Comparison of ENCODE assay signal across 19 cellular contexts in the genomic region with DNA sequence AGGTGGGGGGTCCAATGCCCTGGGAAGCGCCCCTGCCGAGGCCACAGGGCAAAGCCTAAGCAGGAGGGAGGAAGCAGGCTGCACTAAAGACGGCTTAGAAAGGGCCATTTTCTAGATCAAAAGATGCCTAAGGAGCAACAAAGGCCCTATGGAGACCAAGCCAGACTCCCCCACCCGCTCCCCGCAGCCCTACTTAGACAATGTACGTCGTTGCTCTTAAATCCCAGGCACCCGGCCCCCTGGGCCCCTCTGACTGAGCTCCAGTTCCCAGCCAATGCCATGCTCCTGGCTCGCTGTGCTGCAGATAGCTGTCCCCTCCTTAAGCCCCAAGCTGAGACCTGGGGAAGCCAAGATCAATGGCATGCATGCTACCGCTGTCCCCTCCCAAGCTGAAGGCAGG. TPM values are rescaled to one million over a fixed set of nuclear protein-coding genes. Genes with fewer than 3 reads are reported as not detected.
DNase-seq lines count a peak whose midpoint lies in the region; TF ChIP-seq lines count a peak whose summit lies in the region.
"Had no signal": no experiment of that assay in that cellular context is flagged by ENCODE, and none has a peak within 500 bp of the region (broad histone marks: within the 10 kb centered on the region; RNA-seq: fewer than 3 reads in every experiment).

No MANE protein-coding gene starts in this region.

- H3F3A ChIP-seq in GM23248 (ENCODE audit: insufficient read depth), result 0 out of 2 replicates have a peak, but pooled peaks cover 2% of the 10 kb centered on the region

- no peaks in the 10 kb centered on the region for H4K20me1 ChIP-seq in GM23248 (ENCODE audit: insufficient read depth)

- in situ Hi-C loops in GM23248 (cut with MboI), result no loop called here

- H3K9me3 ChIP-seq in WERI-Rb-1 (ENCODE audit: severe bottlenecking) (no peaks in the 10 kb centered on the region), GM23248 (ENCODE audit: low read depth) (no peaks in the 10 kb centered on the region)
- H3K9me3 ChIP-seq: Peyer's patch had no signal

- H3K4me1 ChIP-seq in GM23248 (ENCODE audit: insufficient read depth), result peaks cover 17% of the 10 kb centered on the region
- H3K4me1 ChIP-seq: Peyer's patch had no signal

- no peak overlapping the region for H3K4me2 ChIP-seq in GM23248 (ENCODE audit: unreplicated experiment)

- DNase-seq in H7, result peak; percentile 77
- peak; percentile 44 for DNase-seq in WERI-Rb-1
- DNase-seq in iPS-NIHi11 (ENCODE audit: low spot score), result peak; percentile 45
- peak; percentile 62 for DNase-seq in posterior vena cava (ENCODE audit: low spot score)
- no peak for DNase-seq in activated CD4-positive, alpha-beta T cell treated with anti-CD3 and anti-CD28 coated beads for 1 hour
- no peak for DNase-seq in GM23248
- no peak for DNase-seq in NCI-H2081 treated with DMSO at 0.1 percent for 48 hours (lab: John Stamatoyannopoulos, UW)
- DNase-seq: ACHN; CD4-positive, CD25-positive, alpha-beta regulatory T cell; DMS53; KBM-7; NCI-H1105 treated with DMSO at 0.1 percent for 48 hours; NCI-H187 treated with DMSO at 0.1 percent for 48 hours; NCI-H2171; NCI-H446 treated with DMSO at 0.1 percent for 48 hours; NCI-H774; Peyer's patch; SHP77 had no signal

- H3K4me3 ChIP-seq in H7 (ENCODE audit: insufficient read depth, low read depth, low read length), result no peak overlapping the region
- no peak overlapping the region for H3K4me3 ChIP-seq in WERI-Rb-1 (ENCODE audit: low read depth, low read length)
- no peak overlapping the region for H3K4me3 ChIP-seq in GM23248
- H3K4me3 ChIP-seq: Peyer's patch had no signal

- intact Hi-C loops in posterior vena cava (cut with DNase I), result loop anchor here in 1 of 2 donors (10.0 kb wide), 1 partner anchor 525 kb away; no protein-coding TSS in a partner anchor

- H3K9me2 ChIP-seq in GM23248 (ENCODE audit: insufficient read depth), result no peaks in the 10 kb centered on the region

- no peaks in the 10 kb centered on the region for H3K27me3 ChIP-seq in H7 (ENCODE audit: control insufficient read depth, insufficient read depth, low read length)
- H3K27me3 ChIP-seq in WERI-Rb-1 (ENCODE audit: insufficient read depth, low read depth, severe bottlenecking), result no peaks in the 10 kb centered on the region
- H3K27me3 ChIP-seq in GM23248 (replicated peaks; ENCODE audit: insufficient read depth), result no peaks in the 10 kb centered on the region
- H3K27me3 ChIP-seq: Peyer's patch had no signal

- H3K27ac ChIP-seq in WERI-Rb-1, result no peak overlapping the region
- no peak overlapping the region for H3K27ac ChIP-seq in GM23248
- H3K27ac ChIP-seq: HL-60, Peyer's patch had no signal

- H3K9ac ChIP-seq in GM23248, result no peak overlapping the region

- peaks cover 1% of the 10 kb centered on the region for H3K36me3 ChIP-seq in H7 (replicated peaks; ENCODE audit: control insufficient read depth, insufficient read depth, low read length)
- peaks cover 15% of the 10 kb centered on the region; the same call in 1 of the 2 replicates for H3K36me3 ChIP-seq in WERI-Rb-1
- no peaks in the 10 kb centered on the region; the same call in 1 of the 2 replicates for H3K36me3 ChIP-seq in GM23248 (ENCODE audit: low read depth)

- no peak overlapping the region for H2AFZ ChIP-seq in GM23248

- peaks cover 99% of the 10 kb centered on the region for H3K79me2 ChIP-seq in GM23248 (ENCODE audit: insufficient read depth)

- no peak for TF ChIP-seq CTCF in WERI-Rb-1 (IDR thresholded peaks at IDR 0.05; ENCODE audit: low read depth, low read length)

- 82% methylated on average over 10 of the region's 10 CpGs for WGBS in GM23248 (ENCODE audit: low coverage in 1 of 2, low lambda C conversion rate in 2 of 2, missing lambda C conversion rate in 2 of 2), 2 experiments

RNA-seq across cellular contexts. Expression of gene IPPK, which starts 10.3 kb away (rescaled TPM):
- 10.6 and 12.5 TPM in 2 replicates for total RNA-seq in H7 (2014; rRNA removed; shearing (Covaris generic))
- 1 to 10 TPM; 5.8 to 6.6 TPM for total RNA-seq in posterior vena cava
- 17.8 and 18.3 TPM in 2 replicates for total RNA-seq in GM23248 (2014; rRNA removed; shearing (Covaris generic))
- 10.4 and 10.7 TPM in 2 replicates for polyA plus RNA-seq in GM23248 (2016; fragmentation: Nextera tagmentation; extraction: Ambion mirVana)

Comparison
In these comparisons a context has a peak if more than half of its experiments do, and no peak if none do; other contexts are left out.
1. DNase-seq: peak in H7 (single experiment), WERI-Rb-1 (single experiment), iPS-NIHi11 (single experiment) and posterior vena cava (single experiment); none in activated CD4-positive, alpha-beta T cell treated with anti-CD3 and anti-CD28 coated beads for 1 hour (single experiment), GM23248 (single experiment) and NCI-H2081 treated with DMSO at 0.1 percent for 48 hours (single experiment).